ENCODE assay signal across 17 cellular contexts in the genomic region with DNA sequence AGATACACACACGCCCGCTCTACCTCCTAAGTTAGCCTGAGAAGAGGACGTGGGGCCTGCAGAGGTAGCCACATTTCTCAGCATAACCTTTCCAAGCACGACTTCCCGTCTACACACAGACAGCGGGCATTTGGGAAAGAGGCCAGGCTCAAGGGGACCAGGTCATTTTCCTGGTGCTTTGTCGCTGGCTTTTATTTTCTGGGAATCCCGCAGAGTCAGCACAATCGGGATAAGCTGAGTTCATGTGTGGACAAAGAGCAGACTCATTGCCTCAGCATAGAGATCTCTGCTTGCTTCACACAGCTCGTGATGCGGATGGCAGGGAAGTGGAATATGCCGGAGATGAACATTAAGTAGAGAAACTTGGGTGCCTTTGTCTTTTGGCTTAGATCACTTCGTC.
DNase-seq lines count a peak whose midpoint lies in the region; TF ChIP-seq lines count a peak whose summit lies in the region.
"Had no signal": no experiment of that assay in that cellular context is flagged by ENCODE, and none has a peak within 500 bp of the region (broad histone marks: within the 10 kb centered on the region; RNA-seq: fewer than 3 reads in every experiment).

No MANE protein-coding gene starts in this region.

- H3K36me3 ChIP-seq in BLaER1 (no peaks in the 10 kb centered on the region), neuron (ENCODE audit: insufficient read depth, low read length) (no peaks in the 10 kb centered on the region)
- H3K36me3 ChIP-seq: BE2C had no signal

- no peak overlapping the region for H3K9ac ChIP-seq in BLaER1

- H3K4me3 ChIP-seq in BLaER1 = no peak overlapping the region
- peak overlapping the region; percentile 3 for H3K4me3 ChIP-seq in neuron (ENCODE audit: low read length)

- peak overlapping the region; percentile 6 for H2AFZ ChIP-seq in neuron (ENCODE audit: low read depth, low read length)

- peak overlapping the region; percentile 42 for H3K27ac ChIP-seq in BLaER1
- H3K27ac ChIP-seq: HL-60 had no signal

- H3K27me3 ChIP-seq in BLaER1 = no peaks in the 10 kb centered on the region
- H3K27me3 ChIP-seq in neuron (ENCODE audit: insufficient read depth, low read length) = no peaks in the 10 kb centered on the region
- H3K27me3 ChIP-seq: BE2C had no signal

- H3K4me1 Mint-ChIP-seq in brain = peaks cover 46% of the 10 kb centered on the region

- no peaks in the 10 kb centered on the region for H3K9me3 Mint-ChIP-seq in brain
- H3K9me3 Mint-ChIP-seq: CD8-positive, alpha-beta T cell; H9 had no signal

- peak overlapping the region; percentile 55 for H3K4me2 ChIP-seq in BLaER1

- DNase-seq in left kidney (ENCODE audit: low read depth, low spot score) (peak; percentile 50), LoVo (ENCODE audit: low spot score) (no peak), NCI-H2029 treated with DMSO at 0.1 percent for 48 hours (lab: John Stamatoyannopoulos, UW) (no peak)
- DNase-seq in activated CD4-positive, alpha-beta T cell treated with anti-CD3 and anti-CD28 coated beads for 1 hour = no peak
- DNase-seq in central memory CD4-positive, alpha-beta T cell = no peak
- DNase-seq: 8988T; BE2C; CD8-positive, alpha-beta T cell; DMS53; H9; NCI-H1105; NCI-H510A; NCI-H774 had no signal

- H3K27ac Mint-ChIP-seq in brain = peak overlapping the region; percentile 19 to 90 (median 85)
- H3K27ac Mint-ChIP-seq: CD8-positive, alpha-beta T cell; H9 had no signal

- TF ChIP-seq CTCF in brain (conservative IDR thresholded peaks at IDR 0.05) = no peak

- H3K36me3 Mint-ChIP-seq in brain = no peaks in the 10 kb centered on the region
- H3K36me3 Mint-ChIP-seq: CD8-positive, alpha-beta T cell had no signal

- H3K9me3 ChIP-seq in BLaER1 (no peaks in the 10 kb centered on the region), neuron (ENCODE audit: low read length) (no peaks in the 10 kb centered on the region)

- no peaks in the 10 kb centered on the region for H4K20me1 ChIP-seq in BLaER1

- peak overlapping the region in 2 of 5 experiments; percentile 18 to 28 for H3K4me3 Mint-ChIP-seq in brain
- H3K4me3 Mint-ChIP-seq: CD8-positive, alpha-beta T cell; H9 had no signal

- peaks cover 12% of the 10 kb centered on the region for H3K27me3 Mint-ChIP-seq in brain

- peaks cover 15% of the 10 kb centered on the region for H3K4me1 ChIP-seq in BLaER1
- peaks cover 56% of the 10 kb centered on the region for H3K4me1 ChIP-seq in neuron (ENCODE audit: insufficient read depth, low read length)
